Comparison of ENCODE assay signal across 28 cellular contexts in genomic region chr9:112245126-112245525, GRCh38.
"Had no signal": no experiment of that assay in that cellular context is flagged by ENCODE, and none has a peak within 500 bp of the region (broad histone marks: within the 10 kb centered on the region; RNA-seq: fewer than 3 reads in every experiment).

No MANE protein-coding gene starts in this region.

- H3K27me3 ChIP-seq: adrenal gland, body of pancreas had no signal

- H3K4me1 ChIP-seq: body of pancreas had no signal

- FAIRE-seq: astrocyte, TTC549 had no signal

- H3K36me3 ChIP-seq: adrenal gland had no signal

- H3K27ac ChIP-seq: adrenal gland, body of pancreas, SK-N-MC had no signal

- ATAC-seq: activated CD8-positive, alpha-beta T cell treated with anti-CD3 and anti-CD28 coated beads for 36 hours; activated T-cell treated with anti-CD3 and anti-CD28 coated beads, Interleukin-2, amount 50 U/mL, for 72 hours; activated T-helper 17 cell treated with anti-CD3 and anti-CD28 coated beads, Interleukin-2, amount 50 U/mL, for 72 hours; body of pancreas had no signal

- H3K4me3 ChIP-seq: adrenal gland, body of pancreas, SK-N-MC had no signal

- H3K9me3 ChIP-seq: adrenal gland, body of pancreas had no signal

- DNase-seq: activated CD4-positive, alpha-beta T cell treated with anti-CD3 and anti-CD28 coated beads, Interleukin-2, amount 10 ng/mL, durations not matched to agents 24 days and 14 days; activated CD4-positive, alpha-beta T cell treated with anti-CD3 and anti-CD28 coated beads, Interleukin-2, amount 50 U/mL, for 4 hours; activated CD8-positive, alpha-beta T cell treated with anti-CD3 and anti-CD28 coated beads for 36 hours; activated effector memory CD4-positive, alpha-beta T cell treated with anti-CD3 and anti-CD28 coated beads, Interleukin-2, amount 50 U/mL, for 16 hours; activated naive CD4-positive, alpha-beta T cell; activated T-cell treated with anti-CD3 and anti-CD28 coated beads, Interleukin-2, amount 50 U/mL, for 1 hour; activated T-cell treated with anti-CD3 and anti-CD28 coated beads, Interleukin-2, amount 50 U/mL, for 72 hours; adrenal gland; body of pancreas; central memory CD4-positive, alpha-beta T cell; Kasumi-1; KBM-7; NCI-H1092 treated with DMSO at 0.1 percent for 48 hours; NCI-H1417; NCI-H146; NCI-H187; NCI-H2029 treated with DMSO at 0.1 percent for 48 hours; NCI-H2107; NCI-H2171; NCI-H510A; NCI-H526; NCI-H748 treated with DMSO at 0.1 percent for 48 hours; NK-92 treated with Interleukin-12 subunit alpha and Interleukin-12 subunit beta, amount 100 ng/mL, for 24 hours; Right ventricle myocardium superior had no signal
